In genomic region chrX:68997461-68997860, GRCh38 we compare ENCODE assay signal across 16 cellular contexts.
DNase-seq lines count a peak whose midpoint lies in the region; ATAC-seq and TF ChIP-seq lines count a peak whose summit lies in the region.
"Had no signal": no experiment of that assay in that cellular context is flagged by ENCODE, and none has a peak within 500 bp of the region (broad histone marks: within the 10 kb centered on the region; RNA-seq: fewer than 3 reads in every experiment).

No MANE protein-coding gene starts in this region.

- 28% methylated on average over 3 of the region's 3 CpGs for WGBS in right cardiac atrium
- 44% methylated on average over 3 of the region's 3 CpGs for WGBS in esophagus muscularis mucosa

- no peak for TF ChIP-seq CTCF in esophagus muscularis mucosa (IDR thresholded peaks at IDR 0.05)
- no peak for TF ChIP-seq CTCF in osteocyte (IDR thresholded peaks at IDR 0.05)

- no peak overlapping the region for H3K4me3 Mint-ChIP-seq in osteocyte (ENCODE audit: unreplicated experiment)

- H3K27me3 Mint-ChIP-seq in osteocyte (ENCODE audit: unreplicated experiment): peaks cover 14% of the 10 kb centered on the region

- H3K4me1 Mint-ChIP-seq in osteocyte (ENCODE audit: unreplicated experiment): peaks cover 15% of the 10 kb centered on the region

- ATAC-seq in right cardiac atrium (no peak), left ventricle myocardium superior (no peak), HG03342 (IDR thresholded peaks at IDR 0.05; ENCODE audit: unreplicated experiment) (no peak)
- ATAC-seq: HCT116 had no signal

- TF ChIP-seq POLR2A in esophagus muscularis mucosa (IDR thresholded peaks at IDR 0.05; ENCODE audit: low read depth): no peak

- intact Hi-C loops in right cardiac atrium (cut with DNase I) (loop anchor here in 1 of 4 donors (10.0 kb wide), 1 partner anchor 63 kb away; no protein-coding TSS in a partner anchor), left ventricle myocardium superior (cut with micrococcal nuclease) (no loop called here), esophagus muscularis mucosa (cut with DNase I) (no loop called here)

- TF ChIP-seq EP300 in esophagus muscularis mucosa (IDR thresholded peaks at IDR 0.05): no peak

- H3K27me3 ChIP-seq in right cardiac atrium (ENCODE audit: control insufficient read depth, insufficient read depth): no peaks in the 10 kb centered on the region
- no peaks in the 10 kb centered on the region for H3K27me3 ChIP-seq in esophagus muscularis mucosa

- peaks cover 16% of the 10 kb centered on the region for H3K4me1 ChIP-seq in right cardiac atrium (ENCODE audit: control insufficient read depth, insufficient read depth, low read length)
- peaks cover 31 to 41% (median 36%) of the 10 kb centered on the region in 4 donors for H3K4me1 ChIP-seq in esophagus muscularis mucosa

- no peaks in the 10 kb centered on the region for H3K36me3 ChIP-seq in esophagus muscularis mucosa

- H3K9me3 Mint-ChIP-seq in osteocyte (ENCODE audit: unreplicated experiment): peaks cover 4% of the 10 kb centered on the region

- H3K36me3 Mint-ChIP-seq in osteocyte (ENCODE audit: unreplicated experiment): no peaks in the 10 kb centered on the region

- H3K9me3 ChIP-seq in right cardiac atrium (ENCODE audit: control insufficient read depth, low read length) (no peaks in the 10 kb centered on the region), esophagus muscularis mucosa (no peaks in the 10 kb centered on the region)

- no peak overlapping the region for H3K27ac Mint-ChIP-seq in osteocyte (ENCODE audit: unreplicated experiment)

- H3K4me3 ChIP-seq in right cardiac atrium (ENCODE audit: low read length) (no peak overlapping the region), esophagus muscularis mucosa (no peak overlapping the region)
- H3K4me3 ChIP-seq: GM23248 had no signal

- DNase-seq in right cardiac atrium: no peak
- DNase-seq in left ventricle myocardium superior: no peak
- DNase-seq in esophagus muscularis mucosa (ENCODE audit: extremely low spot score): peak; percentile 14
- peak; percentile 17 for DNase-seq in osteocyte (ENCODE audit: extremely low spot score, unreplicated experiment)
- DNase-seq in RKO (ENCODE audit: low spot score): no peak
- DNase-seq in occipital lobe (lab: John Stamatoyannopoulos, UW): no peak
- DNase-seq: AML-193, COR-L47, GF-D8, MM.1S, NCI-H1092 treated with DMSO at 0.1 percent for 48 hours, NCI-H510A treated with DMSO at 0.1 percent for 48 hours, NCI-H82 had no signal

- H3K27ac ChIP-seq in right cardiac atrium (ENCODE audit: low read length): peak overlapping the region; percentile 52
- H3K27ac ChIP-seq in esophagus muscularis mucosa (replicated peaks in 1 of 4): peak overlapping the region; percentile 28 to 73 (median 48)
- H3K27ac ChIP-seq: GM23248 had no signal

Comparison
In these comparisons a context has a peak if more than half of its experiments do, and no peak if none do; other contexts are left out.
1. DNase-seq: peak in esophagus muscularis mucosa (single experiment) and osteocyte (single experiment); none in right cardiac atrium (0 of 3), left ventricle myocardium superior (single experiment), RKO (single experiment) and occipital lobe (single experiment).